ENCODE assay signal across 14 cellular contexts in the genomic region with DNA sequence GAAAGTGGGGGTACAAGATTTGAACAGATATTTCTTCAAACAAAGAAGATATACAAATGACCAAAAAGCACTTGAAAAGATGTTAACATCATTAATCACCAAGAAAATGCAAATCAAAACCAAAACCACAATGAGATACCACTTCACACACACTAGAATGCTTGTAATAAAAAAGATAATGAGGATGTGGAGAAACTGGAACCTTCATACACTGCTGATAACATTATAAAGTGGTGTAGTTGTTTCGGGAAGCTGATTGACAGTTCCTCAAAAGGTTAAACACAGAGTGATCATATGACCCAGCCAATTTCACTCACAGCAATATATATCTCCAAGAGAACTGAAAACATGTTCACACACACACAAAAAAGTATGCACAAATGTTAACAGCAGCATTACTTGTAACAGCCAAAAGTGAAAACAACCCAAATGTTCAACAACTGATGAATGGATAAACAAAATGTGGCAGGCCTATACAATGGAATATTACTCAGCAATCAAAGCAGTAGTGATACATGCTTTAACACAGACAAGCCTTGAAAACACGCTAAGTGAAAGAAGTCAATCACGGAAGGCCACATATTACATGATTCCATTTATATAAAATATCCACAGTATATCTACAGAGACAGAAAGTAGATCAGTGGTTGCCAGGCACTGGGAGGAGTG. TPM values are rescaled to one million over a fixed set of nuclear protein-coding genes. Genes with fewer than 3 reads are reported as not detected.
DNase-seq lines count a peak whose midpoint lies in the region; ATAC-seq and TF ChIP-seq lines count a peak whose summit lies in the region.
"Had no signal": no experiment of that assay in that cellular context is flagged by ENCODE, and none has a peak within 500 bp of the region (broad histone marks: within the 10 kb centered on the region; RNA-seq: fewer than 3 reads in every experiment).

No MANE protein-coding gene starts in this region.

- H3K9me3 Mint-ChIP-seq in T-helper 1 cell treated with Interleukin-12 subunit alpha and Interleukin-12 subunit beta and Interleukin-4 antibody, amounts not matched to agents 30 μg/mL and 1 μg/mL, for 36 hours, result no peaks in the 10 kb centered on the region
- H3K9me3 Mint-ChIP-seq in activated CD8-positive, alpha-beta T cell treated with anti-CD3 and anti-CD28 coated beads for 36 hours, result no peaks in the 10 kb centered on the region
- no peaks in the 10 kb centered on the region for H3K9me3 Mint-ChIP-seq in naive B cell

- H3K4me1 Mint-ChIP-seq in T-helper 1 cell treated with Interleukin-12 subunit alpha and Interleukin-12 subunit beta and Interleukin-4 antibody, amounts not matched to agents 30 μg/mL and 1 μg/mL, for 36 hours (ENCODE audit: low read depth), result peaks cover 32% of the 10 kb centered on the region
- H3K4me1 Mint-ChIP-seq in activated CD8-positive, alpha-beta T cell treated with anti-CD3 and anti-CD28 coated beads for 36 hours (ENCODE audit: low read depth), result peaks cover 52% of the 10 kb centered on the region
- peaks cover 23 to 29% (median 25%) of the 10 kb centered on the region in 3 donors for H3K4me1 Mint-ChIP-seq in naive B cell

- ATAC-seq in GM18907 (IDR thresholded peaks at IDR 0.05; ENCODE audit: unreplicated experiment), result peak; percentile 48
- ATAC-seq in activated CD8-positive, alpha-beta T cell treated with anti-CD3 and anti-CD28 coated beads for 36 hours, result peak; percentile 88
- peak; percentile 39 to 46 for ATAC-seq in naive B cell (ENCODE audit: low read depth in 2 of 2)
- no peak for ATAC-seq in HG02763 (IDR thresholded peaks at IDR 0.05; ENCODE audit: unreplicated experiment)
- ATAC-seq: A549 had no signal

- TF ChIP-seq CTCF in activated CD8-positive, alpha-beta T cell treated with anti-CD3 and anti-CD28 coated beads for 36 hours (IDR thresholded peaks at IDR 0.05), result no peak

- intact Hi-C loops in activated CD8-positive, alpha-beta T cell treated with anti-CD3 and anti-CD28 coated beads for 36 hours (cut with micrococcal nuclease), result no loop called here

- H3K27me3 Mint-ChIP-seq in T-helper 1 cell treated with Interleukin-12 subunit alpha and Interleukin-12 subunit beta and Interleukin-4 antibody, amounts not matched to agents 30 μg/mL and 1 μg/mL, for 36 hours (ENCODE audit: low read depth), result no peaks in the 10 kb centered on the region
- no peaks in the 10 kb centered on the region for H3K27me3 Mint-ChIP-seq in activated CD8-positive, alpha-beta T cell treated with anti-CD3 and anti-CD28 coated beads for 36 hours
- no peaks in the 10 kb centered on the region for H3K27me3 Mint-ChIP-seq in naive B cell

- no peak overlapping the region for H3K4me3 Mint-ChIP-seq in T-helper 1 cell treated with Interleukin-12 subunit alpha and Interleukin-12 subunit beta and Interleukin-4 antibody, amounts not matched to agents 30 μg/mL and 1 μg/mL, for 36 hours
- H3K4me3 Mint-ChIP-seq in activated CD8-positive, alpha-beta T cell treated with anti-CD3 and anti-CD28 coated beads for 36 hours, result no peak overlapping the region
- H3K4me3 Mint-ChIP-seq in naive B cell, result no peak overlapping the region

- POLR2A ChIA-PET in activated CD8-positive, alpha-beta T cell treated with anti-CD3 and anti-CD28 coated beads for 36 hours (lab: Charles Lee), result interaction anchor here (0.6 kb wide), 1 partner anchor 964 kb away, joined by 3 read pairs; no protein-coding TSS in a partner anchor

- CTCF ChIA-PET in activated CD8-positive, alpha-beta T cell treated with anti-CD3 and anti-CD28 coated beads for 36 hours (lab: Charles Lee), result interaction anchor here (2.2 kb wide), 1 partner anchor 17 kb away, joined by 9 read pairs; no protein-coding TSS in a partner anchor

- no peak for DNase-seq in T-helper 1 cell
- DNase-seq in activated CD8-positive, alpha-beta T cell treated with anti-CD3 and anti-CD28 coated beads for 36 hours, result no peak
- no peak for DNase-seq in naive B cell
- DNase-seq in SIG-M5 treated with dmso at 0.1 percent for 504 hours (lab: John Stamatoyannopoulos, UW; ENCODE audit: unreplicated experiment), result no peak
- DNase-seq in NK-92 treated with Interleukin-12 subunit alpha and Interleukin-12 subunit beta, amount 100 ng/mL, for 24 hours (lab: John Stamatoyannopoulos, UW), result no peak
- DNase-seq: mesendoderm, NCI-H2171 treated with DMSO at 0.1 percent for 48 hours, nucleus accumbens, spleen, thyroid gland had no signal

- H3K36me3 Mint-ChIP-seq in T-helper 1 cell treated with Interleukin-12 subunit alpha and Interleukin-12 subunit beta and Interleukin-4 antibody, amounts not matched to agents 30 μg/mL and 1 μg/mL, for 36 hours (ENCODE audit: low read depth), result peaks cover 28% of the 10 kb centered on the region
- H3K36me3 Mint-ChIP-seq in activated CD8-positive, alpha-beta T cell treated with anti-CD3 and anti-CD28 coated beads for 36 hours (ENCODE audit: low read depth), result peaks cover 60% of the 10 kb centered on the region
- peaks cover 15 to 36% of the 10 kb centered on the region in 2 donors for H3K36me3 Mint-ChIP-seq in naive B cell

- H3K27ac Mint-ChIP-seq in T-helper 1 cell treated with Interleukin-12 subunit alpha and Interleukin-12 subunit beta and Interleukin-4 antibody, amounts not matched to agents 30 μg/mL and 1 μg/mL, for 36 hours, result peak overlapping the region; percentile 55
- H3K27ac Mint-ChIP-seq in activated CD8-positive, alpha-beta T cell treated with anti-CD3 and anti-CD28 coated beads for 36 hours, result peak overlapping the region; percentile 41
- peak overlapping the region in 1 of 6 donors; percentile 15 for H3K27ac Mint-ChIP-seq in naive B cell

RNA-seq across cellular contexts. Expression of gene PITPNB, which starts 15.1 kb away (rescaled TPM):
- total RNA-seq in activated CD8-positive, alpha-beta T cell treated with anti-CD3 and anti-CD28 coated beads for 36 hours, result 10 to 100 TPM; 87.7 to 89.1 TPM
- 10 to 100 TPM; 55.7 to 77.5 (median 67.3) TPM for polyA plus RNA-seq in naive B cell (ENCODE audit: low read depth in 6 of 6)
